ENCODE assay signal across 16 cellular contexts in genomic region chr3:187811580-187812250, GRCh38.
A peak's percentile ranks its signal among the peaks of the same experiment; 100 is the strongest.
DNase-seq lines count a peak whose midpoint lies in the region; ATAC-seq, FAIRE-seq and TF ChIP-seq lines count a peak whose summit lies in the region.
"Had no signal": no experiment of that assay in that cellular context is flagged by ENCODE, and none has a peak within 500 bp of the region (broad histone marks: within the 10 kb centered on the region; RNA-seq: fewer than 3 reads in every experiment).

No MANE protein-coding gene starts in this region.

- POLR2A ChIA-PET in K562 (lab: Yijun Ruan, JAX): interaction anchor here (1.2 kb wide), 1 partner anchor 10 kb away, joined by 4 read pairs; no protein-coding TSS in a partner anchor
- POLR2A ChIA-PET in CD4-positive, alpha-beta memory T cell (lab: Charles Lee; ENCODE audit: partially characterized antibody): no interaction called here

- intact Hi-C loops in K562 (cut with micrococcal nuclease): no loop called here
- intact Hi-C loops in CD4-positive, alpha-beta memory T cell (cut with micrococcal nuclease): no loop called here

- no peak overlapping the region for H3K4me2 ChIP-seq in K562 (ENCODE audit: insufficient read depth, low read length)

- TF ChIP-seq EP300 in K562 (IDR thresholded peaks at IDR 0.05; ENCODE audit: low read length): no peak

- H3K9me3 Mint-ChIP-seq in CD4-positive, alpha-beta memory T cell: peaks cover 0 to 1% (median 0%) of the 10 kb centered on the region in 8 donors
- H3K9me3 Mint-ChIP-seq: central memory CD8-positive, alpha-beta T cell; mesothelial cell of epicardium had no signal

- no peak for TF ChIP-seq CTCF in HL-60 (IDR thresholded peaks at IDR 0.05; ENCODE audit: insufficient read depth, low read length)
- no peak for TF ChIP-seq CTCF in K562 (IDR thresholded peaks at IDR 0.05 in 2 of 3, conservative IDR thresholded peaks at IDR 0.05 in 1 of 3; ENCODE audit: insufficient read depth in 2 of 3, low read depth in 1 of 3, low read length in 3 of 3)
- no peak for TF ChIP-seq CTCF in kidney epithelial cell (IDR thresholded peaks at IDR 0.05; ENCODE audit: insufficient read depth, low read length, poor library complexity, severe bottlenecking)

- BruUV-seq in K562 (replicated peaks; lab: Mats Ljungman, UMichigan): no TSS peak

- 4% methylated on average over 4 of the region's 4 CpGs for WGBS in K562 (ENCODE audit: insufficient coverage, low coverage, missing lambda C conversion rate)

- H3K9ac ChIP-seq in K562 (ENCODE audit: insufficient read depth in 1 of 2, low read depth in 2 of 2, low read length in 2 of 2): no peak overlapping the region

- no peak overlapping the region for H2AFZ ChIP-seq in K562 (ENCODE audit: low read depth, low read length)

- CTCF ChIA-PET in K562 (lab: Yijun Ruan, JAX; ENCODE audit: low intra/inter-chr PET ratio): no interaction called here
- CTCF ChIA-PET in CD4-positive, alpha-beta memory T cell (lab: Charles Lee; ENCODE audit: partially characterized antibody): no interaction called here

- H3K36me3 Mint-ChIP-seq in CD4-positive, alpha-beta memory T cell: no peaks in the 10 kb centered on the region
- H3K36me3 Mint-ChIP-seq: mesothelial cell of epicardium had no signal

- no peak for ATAC-seq in K562
- ATAC-seq in GM19452 (IDR thresholded peaks at IDR 0.05; ENCODE audit: unreplicated experiment): no peak
- no peak for ATAC-seq in GM21786 (IDR thresholded peaks at IDR 0.05; ENCODE audit: unreplicated experiment)
- ATAC-seq: HCT116, psoas muscle had no signal

- no peak for TF ChIP-seq POLR2A in K562 (conservative IDR thresholded peaks at IDR 0.05)

- in situ Hi-C loops in K562 (cut with MboI): no loop called here

- TF ChIP-seq RAD21 in K562 (CRISPR knock-in tag; conservative IDR thresholded peaks at IDR 0.05 in 1 of 2, IDR thresholded peaks at IDR 0.05 in 1 of 2): no peak

- H3K27me3 ChIP-seq in HL-60 (ENCODE audit: insufficient read depth, poor library complexity, severe bottlenecking) (no peaks in the 10 kb centered on the region), K562 (ENCODE audit: control insufficient read depth in 2 of 2, insufficient read depth in 2 of 2, low read length in 2 of 2) (peaks cover 3 to 18% of the 10 kb centered on the region in 2 experiments; a peak in 3 of 5 replicates), kidney epithelial cell (ENCODE audit: control insufficient read depth, insufficient read depth, low read length) (peaks cover 2% of the 10 kb centered on the region)
- no peaks in the 10 kb centered on the region for H3K27me3 ChIP-seq in CD4-positive, alpha-beta memory T cell (ENCODE audit: insufficient read depth, low read length)
- H3K27me3 ChIP-seq: testis had no signal

- H3K27ac Mint-ChIP-seq in CD4-positive, alpha-beta memory T cell: peak overlapping the region in 1 of 7 donors; percentile 42
- H3K27ac Mint-ChIP-seq: B cell, mesothelial cell of epicardium had no signal

- H3K9me1 ChIP-seq in K562 (ENCODE audit: control insufficient read depth, insufficient read depth, low read length): no peaks in the 10 kb centered on the region

- no peaks in the 10 kb centered on the region for H4K20me1 ChIP-seq in K562 (replicated peaks; ENCODE audit: control insufficient read depth, insufficient read depth, low read length)

- DNase-seq in AG08395 (ENCODE audit: low spot score) (peak; percentile 77), HL-60 (ENCODE audit: low read depth in 1 of 2, low spot score in 1 of 2) (peak; percentile 24 to 51), K562 (ENCODE audit: extremely low read depth in 1 of 4, low spot score in 3 of 4) (no peak), kidney epithelial cell (ENCODE audit: low read depth) (peak; percentile 25)
- DNase-seq in CD4-positive, alpha-beta memory T cell: no peak
- DNase-seq in stimulated activated CD4-positive, alpha-beta T cell treated with anti-CD3 and anti-CD28 coated beads, Interleukin-2, amount 100 ng/mL, for 24 hours: no peak
- DNase-seq: NCI-H526, psoas muscle, testis had no signal

- no peak overlapping the region for H3K27ac ChIP-seq in HL-60 (replicated peaks)
- no peak overlapping the region for H3K27ac ChIP-seq in K562 (ENCODE audit: extremely low read depth, low read depth, low read length)
- H3K27ac ChIP-seq in CD4-positive, alpha-beta memory T cell (ENCODE audit: low read depth, low read length): no peak overlapping the region
- H3K27ac ChIP-seq: psoas muscle, SK-N-MC, testis had no signal

- peaks cover 0 to 6% of the 10 kb centered on the region in 2 experiments; a peak in 1 of 5 replicates for H3K4me1 ChIP-seq in K562 (replicated peaks in 1 of 2; ENCODE audit: control insufficient read depth in 2 of 2, insufficient read depth in 2 of 2, low read length in 2 of 2)
- no peaks in the 10 kb centered on the region for H3K4me1 ChIP-seq in CD4-positive, alpha-beta memory T cell (ENCODE audit: insufficient read depth, low read length)
- H3K4me1 ChIP-seq: psoas muscle had no signal

- H3K4me3 ChIP-seq in HL-60 (replicated peaks; ENCODE audit: insufficient read depth, low read length): no peak overlapping the region
- no peak overlapping the region for H3K4me3 ChIP-seq in K562
- H3K4me3 ChIP-seq in kidney epithelial cell (ENCODE audit: low read depth, low read length): no peak overlapping the region
- no peak overlapping the region for H3K4me3 ChIP-seq in CD4-positive, alpha-beta memory T cell (ENCODE audit: low read length in 2 of 2)
- H3K4me3 ChIP-seq: psoas muscle, SK-N-MC, testis had no signal

- H3K27me3 Mint-ChIP-seq in CD4-positive, alpha-beta memory T cell: no peaks in the 10 kb centered on the region
- H3K27me3 Mint-ChIP-seq: B cell; central memory CD8-positive, alpha-beta T cell had no signal

- no peaks in the 10 kb centered on the region for H3K79me2 ChIP-seq in K562 (ENCODE audit: control insufficient read depth, insufficient read depth, low read length)

- H3K4me1 Mint-ChIP-seq in CD4-positive, alpha-beta memory T cell: peaks cover 0 to 7% (median under 1%) of the 10 kb centered on the region in 4 donors
- H3K4me1 Mint-ChIP-seq: central memory CD8-positive, alpha-beta T cell had no signal

- FAIRE-seq in K562 (lab: Jason Lieb, UNC): no peak

- H3K4me3 Mint-ChIP-seq in CD4-positive, alpha-beta memory T cell: no peak overlapping the region
- H3K4me3 Mint-ChIP-seq: B cell; central memory CD8-positive, alpha-beta T cell; mesothelial cell of epicardium had no signal

- H3K36me3 ChIP-seq in K562 (ENCODE audit: control insufficient read depth, insufficient read depth, low read length): no peaks in the 10 kb centered on the region
- H3K36me3 ChIP-seq in kidney epithelial cell (ENCODE audit: control insufficient read depth, insufficient read depth, low read length): no peaks in the 10 kb centered on the region
- no peaks in the 10 kb centered on the region for H3K36me3 ChIP-seq in CD4-positive, alpha-beta memory T cell (ENCODE audit: insufficient read depth, low read length)

- no peaks in the 10 kb centered on the region for H3K9me3 ChIP-seq in K562 (replicated peaks; ENCODE audit: control insufficient read depth, insufficient read depth, low read depth, low read length)
- H3K9me3 ChIP-seq in CD4-positive, alpha-beta memory T cell (ENCODE audit: control insufficient read depth in 1 of 2, low read length in 2 of 2): no peaks in the 10 kb centered on the region
- H3K9me3 ChIP-seq: psoas muscle, testis had no signal

TF ChIP-seq in K562, 482 proteins besides CTCF, POLR2A, EP300 and RAD21 (continues in another document):
- TF ChIP-seq MAFG (tag; conservative IDR thresholded peaks at IDR 0.05): peak; percentile 62
- no peak for TF ChIP-seq FOXK2 (conservative IDR thresholded peaks at IDR 0.05 in 1 of 2, IDR thresholded peaks at IDR 0.05 in 1 of 2; ENCODE audit: low read depth in 2 of 2)
- no peak for TF ChIP-seq ZBTB26 (CRISPR knock-in tag; IDR thresholded peaks at IDR 0.05)
- TF ChIP-seq MTF1 (CRISPR knock-in tag; IDR thresholded peaks at IDR 0.05; ENCODE audit: borderline replicate concordance): no peak
- peak; percentile 56 for TF ChIP-seq FOSL1 (tag; conservative IDR thresholded peaks at IDR 0.05)
- TF ChIP-seq ATF1 (CRISPR knock-in tag; IDR thresholded peaks at IDR 0.05): no peak
- TF ChIP-seq ATF1 (tag; IDR thresholded peaks at IDR 0.05): no peak
- TF ChIP-seq BRF1 (IDR thresholded peaks at IDR 0.05; ENCODE audit: borderline replicate concordance, extremely low read depth, insufficient read length): no peak
- TF ChIP-seq ZFX (CRISPR knock-in tag; IDR thresholded peaks at IDR 0.05): no peak
- TF ChIP-seq C11orf30 (IDR thresholded peaks at IDR 0.05; ENCODE audit: low read depth): peak; percentile 55
- no peak for TF ChIP-seq FIP1L1 (IDR thresholded peaks at IDR 0.05; ENCODE audit: low read depth, low read length, poor library complexity, severe bottlenecking)
- no peak for TF ChIP-seq HES1 (IDR thresholded peaks at IDR 0.05; ENCODE audit: low read depth)
- TF ChIP-seq JUN (IDR thresholded peaks at IDR 0.05; ENCODE audit: borderline replicate concordance, low read depth, low read length): no peak
- no peak for TF ChIP-seq JUN (CRISPR knock-in tag; IDR thresholded peaks at IDR 0.05; ENCODE audit: borderline replicate concordance)
- 0 out of 2 replicates have a peak, but pooled peaks have one; percentile 37 for TF ChIP-seq ZNF589 (CRISPR knock-in tag; IDR thresholded peaks at IDR 0.05; ENCODE audit: low read depth)
- peak; percentile 21; the same call in 1 of the 2 replicates for TF ChIP-seq NFE2 (IDR thresholded peaks at IDR 0.05; ENCODE audit: low read depth)

Comparison
In these comparisons a context has a peak if more than half of its experiments do, and no peak if none do; other contexts are left out.
1. DNase-seq: peak in AG08395 (single experiment), HL-60 (2 of 2) and kidney epithelial cell (single experiment); none in K562 (0 of 4), CD4-positive, alpha-beta memory T cell (0 of 5) and stimulated activated CD4-positive, alpha-beta T cell treated with anti-CD3 and anti-CD28 coated beads, Interleukin-2, amount 100 ng/mL, for 24 hours (0 of 2).